ENCODE assay signal across 1 cellular context in the genomic region with DNA sequence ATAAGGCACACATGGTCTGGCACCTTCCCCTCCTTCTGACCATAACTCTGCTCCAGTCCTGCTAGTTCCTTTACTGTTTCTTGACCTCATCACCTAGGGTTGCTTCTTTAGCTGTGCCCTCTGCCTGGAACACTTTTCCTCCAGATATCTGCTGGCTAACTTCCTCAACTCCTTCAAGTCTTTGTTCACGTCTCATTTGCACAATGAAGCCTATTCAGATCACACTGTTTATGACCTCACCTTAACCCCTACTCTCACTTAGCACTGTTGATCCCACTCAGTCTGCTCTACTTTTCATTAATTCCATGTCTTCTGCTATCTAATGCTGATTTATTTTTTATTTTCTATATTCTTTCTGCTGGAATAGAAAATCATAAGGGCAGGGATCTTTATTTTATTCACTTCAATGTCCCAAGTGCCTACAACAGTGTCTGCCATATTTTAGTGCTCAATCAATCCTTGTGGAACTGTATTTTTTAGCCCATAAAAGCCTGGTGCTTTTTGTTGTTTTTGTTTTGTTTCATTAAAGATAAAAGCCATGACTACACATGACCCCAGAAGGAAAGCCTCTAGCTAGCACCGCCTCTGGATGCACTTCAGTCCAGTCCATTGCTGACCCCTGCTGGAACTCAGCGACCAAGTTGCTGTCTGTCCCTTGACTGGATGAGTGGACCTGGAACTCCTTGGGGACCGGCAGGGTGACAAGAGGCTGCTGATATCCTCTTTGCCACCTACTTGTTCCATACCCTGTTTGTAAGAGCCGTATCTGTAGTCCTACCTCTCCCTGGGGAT.
A peak's percentile ranks its signal among the peaks of the same experiment; 100 is the strongest.
TF ChIP-seq lines count a peak whose summit lies in the region.

No MANE protein-coding gene starts in this region.

TF ChIP-seq in K562, 482 proteins besides CTCF, POLR2A, EP300 and RAD21 (continued from another document and continues in another):
- TF ChIP-seq MYBL2 (IDR thresholded peaks at IDR 0.05; ENCODE audit: low read depth) (no peak), MYBL2 (CRISPR knock-in tag; IDR thresholded peaks at IDR 0.05; ENCODE audit: borderline replicate concordance) (no peak), CGGBP1 (CRISPR knock-in tag; IDR thresholded peaks at IDR 0.05) (no peak), TSHZ1 (CRISPR knock-in tag; IDR thresholded peaks at IDR 0.05) (no peak), HDGF (IDR thresholded peaks at IDR 0.05) (no peak), NFE2 (IDR thresholded peaks at IDR 0.05; ENCODE audit: low read depth) (no peak), RCOR1 (IDR thresholded peaks at IDR 0.05; ENCODE audit: borderline replicate concordance in 1 of 2, low read depth in 2 of 2, low read length in 2 of 2) (peak in 1 of 2 experiments; percentile 64; a peak in 1 of 4 replicates), RB1 (IDR thresholded peaks at IDR 0.05; ENCODE audit: low read depth) (peak; percentile 46; the same call in 1 of the 2 replicates), PHF8 (IDR thresholded peaks at IDR 0.05; ENCODE audit: borderline replicate concordance, low read length) (no peak), ZNF717 (CRISPR knock-in tag; IDR thresholded peaks at IDR 0.05) (no peak), ELF1 (tag; IDR thresholded peaks at IDR 0.05) (no peak), PURB (CRISPR knock-in tag; IDR thresholded peaks at IDR 0.05; ENCODE audit: low read depth) (no peak), ZNF57 (CRISPR knock-in tag; IDR thresholded peaks at IDR 0.05) (no peak), KAT2B (IDR thresholded peaks at IDR 0.05; ENCODE audit: low read depth, low read length) (no peak), POLR2AphosphoS2 (IDR thresholded peaks at IDR 0.05; ENCODE audit: low read length) (no peak), ZNF76 (CRISPR knock-in tag; IDR thresholded peaks at IDR 0.05; ENCODE audit: borderline replicate concordance) (no peak), TGIF2 (CRISPR knock-in tag; IDR thresholded peaks at IDR 0.05) (no peak), ZNF280B (CRISPR knock-in tag; IDR thresholded peaks at IDR 0.05) (no peak), FOSL1 (tag; conservative IDR thresholded peaks at IDR 0.05) (0 out of 2 replicates have a peak, but pooled peaks have one; percentile 39), ELK1 (CRISPR knock-in tag; IDR thresholded peaks at IDR 0.05) (no peak), ATF6 (CRISPR knock-in tag; IDR thresholded peaks at IDR 0.05) (no peak), SNRNP70 (optimal IDR thresholded peaks at IDR 0.05; ENCODE audit: low read depth, low read length) (no peak), FOXK2 (conservative IDR thresholded peaks at IDR 0.05 in 1 of 2, IDR thresholded peaks at IDR 0.05 in 1 of 2; ENCODE audit: low read depth in 2 of 2) (0 out of 4 replicates have a peak, but pooled peaks of 1 of the 2 experiments have one; percentile 15), SMAD3 (CRISPR knock-in tag; conservative IDR thresholded peaks at IDR 0.05) (no peak), RBM39 (optimal IDR thresholded peaks at IDR 0.05; ENCODE audit: low read depth, low read length) (no peak), SMARCE1 (IDR thresholded peaks at IDR 0.05) (no peak), CCNT2 (IDR thresholded peaks at IDR 0.05; ENCODE audit: borderline replicate concordance, extremely low read depth, insufficient read length, low read depth, low read length) (no peak), ETS2 (tag; IDR thresholded peaks at IDR 0.05; ENCODE audit: borderline replicate concordance, poor library complexity, severe bottlenecking) (no peak), E2F5 (CRISPR knock-in tag; IDR thresholded peaks at IDR 0.05) (no peak), ARID2 (IDR thresholded peaks at IDR 0.05) (peak; percentile 50; the same call in 1 of the 2 replicates), SMARCB1 (IDR thresholded peaks at IDR 0.05; ENCODE audit: insufficient read length, low read depth) (no peak)
- TF ChIP-seq, protein P1, sequence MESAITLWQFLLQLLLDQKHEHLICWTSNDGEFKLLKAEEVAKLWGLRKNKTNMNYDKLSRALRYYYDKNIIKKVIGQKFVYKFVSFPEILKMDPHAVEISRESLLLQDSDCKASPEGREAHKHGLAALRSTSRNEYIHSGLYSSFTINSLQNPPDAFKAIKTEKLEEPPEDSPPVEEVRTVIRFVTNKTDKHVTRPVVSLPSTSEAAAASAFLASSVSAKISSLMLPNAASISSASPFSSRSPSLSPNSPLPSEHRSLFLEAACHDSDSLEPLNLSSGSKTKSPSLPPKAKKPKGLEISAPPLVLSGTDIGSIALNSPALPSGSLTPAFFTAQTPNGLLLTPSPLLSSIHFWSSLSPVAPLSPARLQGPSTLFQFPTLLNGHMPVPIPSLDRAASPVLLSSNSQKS (CRISPR knock-in tag; IDR thresholded peaks at IDR 0.05) = no peak
- TF ChIP-seq, protein P2, sequence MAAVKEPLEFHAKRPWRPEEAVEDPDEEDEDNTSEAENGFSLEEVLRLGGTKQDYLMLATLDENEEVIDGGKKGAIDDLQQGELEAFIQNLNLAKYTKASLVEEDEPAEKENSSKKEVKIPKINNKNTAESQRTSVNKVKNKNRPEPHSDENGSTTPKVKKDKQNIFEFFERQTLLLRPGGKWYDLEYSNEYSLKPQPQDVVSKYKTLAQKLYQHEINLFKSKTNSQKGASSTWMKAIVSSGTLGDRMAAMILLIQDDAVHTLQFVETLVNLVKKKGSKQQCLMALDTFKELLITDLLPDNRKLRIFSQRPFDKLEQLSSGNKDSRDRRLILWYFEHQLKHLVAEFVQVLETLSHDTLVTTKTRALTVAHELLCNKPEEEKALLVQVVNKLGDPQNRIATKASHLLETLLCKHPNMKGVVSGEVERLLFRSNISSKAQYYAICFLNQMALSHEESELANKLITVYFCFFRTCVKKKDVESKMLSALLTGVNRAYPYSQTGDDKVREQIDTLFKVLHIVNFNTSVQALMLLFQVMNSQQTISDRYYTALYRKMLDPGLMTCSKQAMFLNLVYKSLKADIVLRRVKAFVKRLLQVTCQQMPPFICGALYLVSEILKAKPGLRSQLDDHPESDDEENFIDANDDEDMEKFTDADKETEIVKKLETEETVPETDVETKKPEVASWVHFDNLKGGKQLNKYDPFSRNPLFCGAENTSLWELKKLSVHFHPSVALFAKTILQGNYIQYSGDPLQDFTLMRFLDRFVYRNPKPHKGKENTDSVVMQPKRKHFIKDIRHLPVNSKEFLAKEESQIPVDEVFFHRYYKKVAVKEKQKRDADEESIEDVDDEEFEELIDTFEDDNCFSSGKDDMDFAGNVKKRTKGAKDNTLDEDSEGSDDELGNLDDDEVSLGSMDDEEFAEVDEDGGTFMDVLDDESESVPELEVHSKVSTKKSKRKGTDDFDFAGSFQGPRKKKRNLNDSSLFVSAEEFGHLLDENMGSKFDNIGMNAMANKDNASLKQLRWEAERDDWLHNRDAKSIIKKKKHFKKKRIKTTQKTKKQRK (IDR thresholded peaks at IDR 0.05; ENCODE audit: borderline replicate concordance, low read depth, low read length) = no peak
- TF ChIP-seq, protein P3, sequence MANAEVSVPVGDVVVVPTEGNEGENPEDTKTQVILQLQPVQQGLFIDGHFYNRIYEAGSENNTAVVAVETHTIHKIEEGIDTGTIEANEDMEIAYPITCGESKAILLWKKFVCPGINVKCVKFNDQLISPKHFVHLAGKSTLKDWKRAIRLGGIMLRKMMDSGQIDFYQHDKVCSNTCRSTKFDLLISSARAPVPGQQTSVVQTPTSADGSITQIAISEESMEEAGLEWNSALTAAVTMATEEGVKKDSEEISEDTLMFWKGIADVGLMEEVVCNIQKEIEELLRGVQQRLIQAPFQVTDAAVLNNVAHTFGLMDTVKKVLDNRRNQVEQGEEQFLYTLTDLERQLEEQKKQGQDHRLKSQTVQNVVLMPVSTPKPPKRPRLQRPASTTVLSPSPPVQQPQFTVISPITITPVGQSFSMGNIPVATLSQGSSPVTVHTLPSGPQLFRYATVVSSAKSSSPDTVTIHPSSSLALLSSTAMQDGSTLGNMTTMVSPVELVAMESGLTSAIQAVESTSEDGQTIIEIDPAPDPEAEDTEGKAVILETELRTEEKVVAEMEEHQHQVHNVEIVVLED (CRISPR knock-in tag; IDR thresholded peaks at IDR 0.05) = no peak
- TF ChIP-seq, protein P4, sequence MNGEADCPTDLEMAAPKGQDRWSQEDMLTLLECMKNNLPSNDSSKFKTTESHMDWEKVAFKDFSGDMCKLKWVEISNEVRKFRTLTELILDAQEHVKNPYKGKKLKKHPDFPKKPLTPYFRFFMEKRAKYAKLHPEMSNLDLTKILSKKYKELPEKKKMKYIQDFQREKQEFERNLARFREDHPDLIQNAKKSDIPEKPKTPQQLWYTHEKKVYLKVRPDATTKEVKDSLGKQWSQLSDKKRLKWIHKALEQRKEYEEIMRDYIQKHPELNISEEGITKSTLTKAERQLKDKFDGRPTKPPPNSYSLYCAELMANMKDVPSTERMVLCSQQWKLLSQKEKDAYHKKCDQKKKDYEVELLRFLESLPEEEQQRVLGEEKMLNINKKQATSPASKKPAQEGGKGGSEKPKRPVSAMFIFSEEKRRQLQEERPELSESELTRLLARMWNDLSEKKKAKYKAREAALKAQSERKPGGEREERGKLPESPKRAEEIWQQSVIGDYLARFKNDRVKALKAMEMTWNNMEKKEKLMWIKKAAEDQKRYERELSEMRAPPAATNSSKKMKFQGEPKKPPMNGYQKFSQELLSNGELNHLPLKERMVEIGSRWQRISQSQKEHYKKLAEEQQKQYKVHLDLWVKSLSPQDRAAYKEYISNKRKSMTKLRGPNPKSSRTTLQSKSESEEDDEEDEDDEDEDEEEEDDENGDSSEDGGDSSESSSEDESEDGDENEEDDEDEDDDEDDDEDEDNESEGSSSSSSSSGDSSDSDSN (IDR thresholded peaks at IDR 0.05; ENCODE audit: borderline replicate concordance in 1 of 2, low read depth in 2 of 2, low read length in 2 of 2) = peak; percentile 53 to 57; a peak in 1 of 4 replicates
